ENCODE assay signal across 1 cellular context in genomic region chr1:109793089-109793485, GRCh38.
TF ChIP-seq lines count a peak whose summit lies in the region.

No MANE protein-coding gene starts in this region.

TF ChIP-seq in WTC11, 78 proteins besides CTCF, POLR2A, EP300 and RAD21 (continued from another document):
- no peak for TF ChIP-seq TEAD1 (CRISPR knock-in tag; IDR thresholded peaks at IDR 0.05)
- TF ChIP-seq GRHL2 (CRISPR knock-in tag; IDR thresholded peaks at IDR 0.05; ENCODE audit: insufficient replicate concordance, severe bottlenecking): no peak
- TF ChIP-seq ZNF532 (CRISPR knock-in tag; IDR thresholded peaks at IDR 0.05; ENCODE audit: borderline replicate concordance): no peak
- TF ChIP-seq HMGXB4 (CRISPR knock-in tag; IDR thresholded peaks at IDR 0.05): no peak
- TF ChIP-seq NFYB (CRISPR knock-in tag; conservative IDR thresholded peaks at IDR 0.05; ENCODE audit: low read depth): no peak
- TF ChIP-seq STAT6 (CRISPR knock-in tag; conservative IDR thresholded peaks at IDR 0.05; ENCODE audit: low read depth): no peak
- no peak for TF ChIP-seq NFE2L1 (CRISPR knock-in tag; IDR thresholded peaks at IDR 0.05)
- no peak for TF ChIP-seq SOX15 (CRISPR knock-in tag; IDR thresholded peaks at IDR 0.05)
- no peak for TF ChIP-seq USF1 (CRISPR knock-in tag; IDR thresholded peaks at IDR 0.05)
